Comparison of ENCODE assay signal across 1 cellular context in genomic region chr15:49621327-49622210, GRCh38.
TF ChIP-seq lines count a peak whose summit lies in the region.

No MANE protein-coding gene starts in this region.

TF ChIP-seq in GM23338, 12 proteins besides CTCF, POLR2A, EP300 and RAD21 (continued from another document):
- TF ChIP-seq ZNF462 (CRISPR knock-in tag; IDR thresholded peaks at IDR 0.05) (no peak), EZH2 (IDR thresholded peaks at IDR 0.05; ENCODE audit: low read depth, unreplicated experiment) (no peak), ZNF114 (CRISPR knock-in tag; IDR thresholded peaks at IDR 0.05) (no peak), ZNF331 (CRISPR knock-in tag; IDR thresholded peaks at IDR 0.05; ENCODE audit: low read depth) (no peak), REST (IDR thresholded peaks at IDR 0.05; ENCODE audit: unreplicated experiment) (no peak), NANOG (IDR thresholded peaks at IDR 0.05; ENCODE audit: borderline replicate concordance) (no peak), EZH2phosphoT487 (IDR thresholded peaks at IDR 0.05; ENCODE audit: unreplicated experiment) (no peak), STAT1 (IDR thresholded peaks at IDR 0.05; ENCODE audit: unreplicated experiment) (no peak)
